15 cellular contexts compared by ENCODE assay signal in genomic region chr2:235859651-235860050, GRCh38.
DNase-seq lines count a peak whose midpoint lies in the region; ATAC-seq and TF ChIP-seq lines count a peak whose summit lies in the region.
"Had no signal": no experiment of that assay in that cellular context is flagged by ENCODE, and none has a peak within 500 bp of the region (broad histone marks: within the 10 kb centered on the region; RNA-seq: fewer than 3 reads in every experiment).

No MANE protein-coding gene starts in this region.

- no peaks in the 10 kb centered on the region for H3K9me2 ChIP-seq in hepatocyte (replicated peaks; ENCODE audit: insufficient read depth)

- no peak overlapping the region for H3K4me3 ChIP-seq in hepatocyte
- no peak overlapping the region for H3K4me3 ChIP-seq in psoas muscle
- H3K4me3 ChIP-seq: right lobe of liver, SJCRH30 had no signal

- H3K27ac ChIP-seq in hepatocyte (peak overlapping the region; percentile 22), psoas muscle (peak overlapping the region; percentile 44)
- H3K27ac ChIP-seq: SJCRH30 had no signal

- ATAC-seq in psoas muscle, result no peak
- ATAC-seq: activated CD8-positive, alpha-beta memory T cell treated with anti-CD3 and anti-CD28 coated beads, Interleukin-2, amount 10 ng/mL, durations not matched to agents 7 days and 5 days had no signal

- H3K4me1 ChIP-seq in hepatocyte (ENCODE audit: insufficient read depth) (no peaks in the 10 kb centered on the region), psoas muscle (no peaks in the 10 kb centered on the region)
- H3K4me1 ChIP-seq: right lobe of liver, SJCRH30 had no signal

- H3K27me3 ChIP-seq in hepatocyte (no peaks in the 10 kb centered on the region), psoas muscle (ENCODE audit: insufficient read depth in 3 of 3, low read length in 2 of 3) (no peaks in the 10 kb centered on the region)
- H3K27me3 ChIP-seq: right lobe of liver, SJCRH30 had no signal

- H3K36me3 ChIP-seq in hepatocyte (replicated peaks; ENCODE audit: insufficient read depth, low read depth), result no peaks in the 10 kb centered on the region
- H3K36me3 ChIP-seq in psoas muscle (ENCODE audit: insufficient read depth in 1 of 2, low read depth in 1 of 2), result no peaks in the 10 kb centered on the region
- H3K36me3 ChIP-seq: right lobe of liver had no signal

- H3K79me2 ChIP-seq in hepatocyte, result no peaks in the 10 kb centered on the region

- H3K4me2 ChIP-seq in hepatocyte, result no peak overlapping the region

- no peak overlapping the region for H2AFZ ChIP-seq in hepatocyte

- intact Hi-C loops in psoas muscle (cut with DNase I), result no loop called here

- no peaks in the 10 kb centered on the region for H4K20me1 ChIP-seq in hepatocyte (ENCODE audit: insufficient read depth, poor library complexity, severe bottlenecking)

- DNase-seq in NCI-H69 (lab: John Stamatoyannopoulos, UW), result peak; percentile 37
- peak; percentile 64 for DNase-seq in dermis blood vessel endothelial cell
- DNase-seq in hepatocyte (ENCODE audit: low spot score), result no peak
- no peak for DNase-seq in psoas muscle
- DNase-seq in NCI-H226, result no peak
- DNase-seq in SHP77 (lab: John Stamatoyannopoulos, UW), result no peak
- DNase-seq in germinal center (ENCODE audit: low spot score), result no peak
- DNase-seq: activated CD8-positive, alpha-beta memory T cell treated with anti-CD3 and anti-CD28 coated beads, Interleukin-2, amount 10 ng/mL, durations not matched to agents 7 days and 5 days; amygdala; mesendoderm; NCI-H446 treated with DMSO at 0.1 percent for 48 hours; right lobe of liver; SJCRH30; stimulated activated CD4-positive, alpha-beta T cell treated with anti-CD3 and anti-CD28 coated beads, Interleukin-2, amount 100 ng/mL, for 48 hours; T-helper 9 cell had no signal

- no peak for TF ChIP-seq CTCF in hepatocyte (IDR thresholded peaks at IDR 0.05; ENCODE audit: poor library complexity)
- no peak for TF ChIP-seq CTCF in psoas muscle (IDR thresholded peaks at IDR 0.05)

- H3K9me3 ChIP-seq in hepatocyte (ENCODE audit: low read depth), result no peaks in the 10 kb centered on the region
- H3K9me3 ChIP-seq in psoas muscle, result no peaks in the 10 kb centered on the region
- H3K9me3 ChIP-seq: right lobe of liver, SJCRH30 had no signal

- WGBS in hepatocyte (ENCODE audit: low lambda C conversion rate, missing lambda C conversion rate), result 85% methylated on average over 8 of the region's 8 CpGs
- 73 to 80% (median 75%) methylated on average over 8 of the region's 8 CpGs for WGBS in psoas muscle, 3 donors

Comparison
In these comparisons a context has a peak if more than half of its experiments do, and no peak if none do; other contexts are left out.
1. DNase-seq: peak in NCI-H69 (single experiment) and dermis blood vessel endothelial cell (single experiment); none in hepatocyte (single experiment), psoas muscle (0 of 2), NCI-H226 (single experiment), SHP77 (0 of 2) and germinal center (single experiment).